13 cellular contexts compared by ENCODE assay signal in genomic region chr3:149367021-149367840, GRCh38. TPM values are rescaled to one million over a fixed set of nuclear protein-coding genes. Genes with fewer than 3 reads are reported as not detected.
A peak's percentile ranks its signal among the peaks of the same experiment; 100 is the strongest.
DNase-seq lines count a peak whose midpoint lies in the region; ATAC-seq, FAIRE-seq and TF ChIP-seq lines count a peak whose summit lies in the region.
"Had no signal": no experiment of that assay in that cellular context is flagged by ENCODE, and none has a peak within 500 bp of the region (broad histone marks: within the 10 kb centered on the region; RNA-seq: fewer than 3 reads in every experiment).

No MANE protein-coding gene starts in this region.

- no peak for ATAC-seq in HG02571 (IDR thresholded peaks at IDR 0.05; ENCODE audit: unreplicated experiment)

- peaks cover 24% of the 10 kb centered on the region for H3K4me1 ChIP-seq in osteoblast (ENCODE audit: insufficient read depth, low read length)

- peak; percentile 100 for FAIRE-seq in G401.6 (lab: Jason Lieb, UNC)
- FAIRE-seq: GM18507 had no signal

- no peak overlapping the region for H2AFZ ChIP-seq in osteoblast (ENCODE audit: low read length)

- H3K27me3 ChIP-seq in osteoblast (ENCODE audit: insufficient read depth, low read length): no peaks in the 10 kb centered on the region

- no peaks in the 10 kb centered on the region for H3K79me2 ChIP-seq in osteoblast (ENCODE audit: insufficient read depth, low read length)

- H3K27ac ChIP-seq in osteoblast (ENCODE audit: low read depth, low read length): peak overlapping the region; percentile 45

- TF ChIP-seq CTCF in osteoblast (IDR thresholded peaks at IDR 0.05; ENCODE audit: extremely low read depth, low read depth, low read length): no peak

- no peak overlapping the region for H3K4me2 ChIP-seq in osteoblast (ENCODE audit: insufficient read depth, low read length)

- H3K36me3 ChIP-seq in osteoblast (ENCODE audit: insufficient read depth, low read length): peaks cover 31% of the 10 kb centered on the region

- H4K20me1 ChIP-seq in osteoblast (ENCODE audit: insufficient read depth, low read length): no peaks in the 10 kb centered on the region

- no peak overlapping the region for H3K4me3 ChIP-seq in osteoblast (ENCODE audit: insufficient read depth, low read length)

- no peaks in the 10 kb centered on the region for H3K9me3 ChIP-seq in osteoblast (ENCODE audit: low read depth, low read length)

- DNase-seq in LHCN-M2 (ENCODE audit: low read depth) (peak; percentile 81), cerebellar cortex (ENCODE audit: low spot score) (peak; percentile 91), osteoblast (ENCODE audit: insufficient read length, low spot score, missing footprints) (no peak), NCI-H1092 treated with DMSO at 0.1 percent for 48 hours (lab: John Stamatoyannopoulos, UW) (no peak), SIG-M5 treated with dmso at 0.1 percent for 504 hours (lab: John Stamatoyannopoulos, UW; ENCODE audit: unreplicated experiment) (no peak), NCI-H1930 (lab: John Stamatoyannopoulos, UW) (no peak)
- DNase-seq: cortex of kidney, nephron progenitor cell, substantia nigra had no signal

RNA-seq across cellular contexts. Expression of gene TM4SF1, which starts 10.2 kb away (rescaled TPM):
- total RNA-seq in LHCN-M2 (2014; rRNA removed) (405 and 503 TPM in 2 replicates), osteoblast (209 and 210 TPM in 2 replicates)
- polyA plus RNA-seq in LHCN-M2 (2012): 180 TPM
- total RNA-seq: T-helper 2 cell treated with Interferon-gamma antibody and Interleukin-4, amounts not matched to agents 100 ng/mL and 5 ng/mL, for 36 hours had no signal

RNA-seq across cellular contexts. Expression of gene TM4SF18, which starts 33.8 kb away (rescaled TPM):
- total RNA-seq in LHCN-M2 (2014; rRNA removed): 3.0 and 5.2 TPM in 2 replicates
- 1.0 TPM for polyA plus RNA-seq in LHCN-M2 (2012)
- total RNA-seq in osteoblast: 0.29 TPM in 1 of 2 replicates, not detected in the other
- total RNA-seq: T-helper 2 cell treated with Interferon-gamma antibody and Interleukin-4, amounts not matched to agents 100 ng/mL and 5 ng/mL, for 36 hours had no signal

Comparison
In these comparisons a context has a peak if more than half of its experiments do, and no peak if none do; other contexts are left out.
1. DNase-seq: peak in LHCN-M2 (single experiment) and cerebellar cortex (single experiment); none in osteoblast (single experiment), NCI-H1092 treated with DMSO at 0.1 percent for 48 hours (single experiment), SIG-M5 treated with dmso at 0.1 percent for 504 hours (single experiment) and NCI-H1930 (0 of 2).